8 cellular contexts compared by ENCODE assay signal in the genomic region with DNA sequence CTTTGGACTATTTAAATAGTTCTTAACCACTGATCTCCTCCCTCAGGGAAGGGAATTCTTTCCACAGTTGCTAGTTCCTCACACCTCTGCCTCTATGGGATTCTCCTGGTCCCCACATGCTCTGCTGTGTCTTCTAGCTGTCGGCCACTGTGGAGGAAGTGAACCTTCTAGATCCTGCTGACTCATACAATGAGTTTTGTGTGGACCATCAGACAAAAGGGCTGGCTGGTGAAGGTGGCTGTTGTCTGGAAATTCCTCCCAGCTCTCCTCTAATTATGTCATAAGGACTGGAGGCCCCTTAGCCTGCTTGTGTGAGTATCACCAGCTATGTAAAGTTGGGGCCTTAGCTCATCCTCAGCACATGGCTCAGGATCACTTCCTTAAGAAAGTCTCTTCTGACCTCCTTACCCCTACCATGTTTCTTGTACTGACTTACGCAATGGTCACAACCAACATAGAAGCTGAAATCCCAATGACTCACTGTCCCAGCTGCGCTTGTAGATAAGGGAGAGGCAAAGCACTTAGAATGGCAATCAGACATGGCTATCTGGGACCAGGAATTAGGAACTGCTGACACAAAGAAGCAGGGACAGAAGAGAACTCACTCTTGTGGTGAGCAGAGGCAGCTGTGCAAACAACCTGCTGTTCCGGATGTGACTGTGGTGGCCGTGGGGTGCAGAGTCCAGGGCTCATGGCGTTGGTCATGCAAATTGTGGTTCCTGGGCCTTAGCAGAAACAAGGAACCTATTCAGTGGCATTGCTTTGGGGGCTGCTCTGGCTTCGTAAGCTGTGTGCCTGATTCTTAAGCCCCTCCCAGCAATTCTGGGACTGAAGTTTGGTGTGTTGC. TPM values are rescaled to one million over a fixed set of nuclear protein-coding genes. Genes with fewer than 3 reads are reported as not detected.
A peak's percentile ranks its signal among the peaks of the same experiment; 100 is the strongest.
DNase-seq lines count a peak whose midpoint lies in the region; ATAC-seq and TF ChIP-seq lines count a peak whose summit lies in the region.

No MANE protein-coding gene starts in this region.

- H3K4me3 Mint-ChIP-seq in nephron progenitor cell = no peak overlapping the region

- H3K36me3 ChIP-seq in SJCRH30 (no peaks in the 10 kb centered on the region), fibroblast of lung (ENCODE audit: control insufficient read depth, insufficient read depth, low read length) (no peaks in the 10 kb centered on the region)

- no peaks in the 10 kb centered on the region for H3K27me3 Mint-ChIP-seq in nephron progenitor cell (ENCODE audit: low read depth, poor library complexity)

- H3K9me3 ChIP-seq in SJCRH30 (replicated peaks) (peaks cover 3% of the 10 kb centered on the region; the same call in 1 of the 2 replicates), fibroblast of lung (ENCODE audit: control insufficient read depth, insufficient read depth, low read depth, low read length) (no peaks in the 10 kb centered on the region)

- H3K4me1 ChIP-seq in SJCRH30 (peaks cover 46% of the 10 kb centered on the region), fibroblast of lung (ENCODE audit: control insufficient read depth, extremely low read depth, insufficient read depth, low read length) (peaks cover 15% of the 10 kb centered on the region)

- TF ChIP-seq CTCF in fibroblast of lung (conservative IDR thresholded peaks at IDR 0.05 in 1 of 2, IDR thresholded peaks at IDR 0.05 in 1 of 2; ENCODE audit: low read depth in 1 of 2, low read length in 2 of 2) (no peak), nephron progenitor cell (IDR thresholded peaks at IDR 0.05) (no peak)

- no peak overlapping the region for H2AFZ ChIP-seq in fibroblast of lung (ENCODE audit: low read length)

- H3K36me3 Mint-ChIP-seq in nephron progenitor cell (ENCODE audit: low read depth) = no peaks in the 10 kb centered on the region

- H3K27me3 ChIP-seq in SJCRH30 = no peaks in the 10 kb centered on the region
- H3K27me3 ChIP-seq in fibroblast of lung (ENCODE audit: control insufficient read depth, insufficient read depth, low read length) = no peaks in the 10 kb centered on the region

- peaks cover 14% of the 10 kb centered on the region for H3K4me1 Mint-ChIP-seq in nephron progenitor cell

- H3K27ac Mint-ChIP-seq in nephron progenitor cell = peak overlapping the region; percentile 40

- peak; percentile 65 for DNase-seq in HuH-7 (ENCODE audit: low spot score)
- DNase-seq in SJCRH30 = peak; percentile 99 to 100
- peak; percentile 98 to 99 for DNase-seq in fibroblast of lung (ENCODE audit: low read depth in 2 of 2)
- peak; percentile 7 for DNase-seq in nephron progenitor cell
- no peak for DNase-seq in iPS-NIHi11 (ENCODE audit: low spot score)
- no peak for DNase-seq in dedifferentiated amniotic fluid mesenchymal stem cell (ENCODE audit: extremely low spot score)

- no peak overlapping the region for H3K4me3 ChIP-seq in SJCRH30
- no peak overlapping the region for H3K4me3 ChIP-seq in fibroblast of lung (replicated peaks in 1 of 4; ENCODE audit: control extremely low read depth in 1 of 4, insufficient read depth in 1 of 4, low read depth in 3 of 4, low read length in 4 of 4)

- no peaks in the 10 kb centered on the region for H3K79me2 ChIP-seq in fibroblast of lung (ENCODE audit: control insufficient read depth, insufficient read depth, low read length)

- no peaks in the 10 kb centered on the region for H4K20me1 ChIP-seq in fibroblast of lung (ENCODE audit: control insufficient read depth, extremely low read depth, insufficient read depth, low read length)

- H3K4me2 ChIP-seq in fibroblast of lung (ENCODE audit: extremely low read depth, insufficient read depth, low read length) = peak overlapping the region; percentile 40

- peak; percentile 77 for ATAC-seq in GM21717 (IDR thresholded peaks at IDR 0.05; ENCODE audit: unreplicated experiment)

- no peak overlapping the region for H3K9ac ChIP-seq in fibroblast of lung (ENCODE audit: insufficient read depth, low read length)

- H3K27ac ChIP-seq in SJCRH30 (peak overlapping the region; percentile 99), fibroblast of lung (ENCODE audit: insufficient read depth, low read length) (peak overlapping the region; percentile 55)

- peak; percentile 56 for TF ChIP-seq POLR2A in GM10847 (IDR thresholded peaks at IDR 0.05; ENCODE audit: extremely low read depth, insufficient read length)

- H3K9me3 Mint-ChIP-seq in nephron progenitor cell = no peaks in the 10 kb centered on the region

RNA-seq across cellular contexts. Expression of a gene that starts 2.5 kb away (rescaled TPM):
- total RNA-seq in SJCRH30 (2014; rRNA removed; shearing (Covaris generic)) = 0.08 TPM in 2 replicates
- total RNA-seq in fibroblast of lung = 0.26 and 0.33 TPM in 2 replicates
- polyA plus RNA-seq in fibroblast of lung = under 0.01 and 0.01 TPM in 2 replicates
- not detected in 2 replicates for polyA plus RNA-seq in fibroblast of lung (2012)
- not detected in 2 replicates for polyA minus RNA-seq in fibroblast of lung (ENCODE audit: low replicate concordance)

Comparison
In these comparisons a context has a peak if more than half of its experiments do, and no peak if none do; other contexts are left out.
1. DNase-seq: peak in HuH-7 (single experiment), SJCRH30 (2 of 2), fibroblast of lung (2 of 2) and nephron progenitor cell (single experiment); none in iPS-NIHi11 (single experiment) and dedifferentiated amniotic fluid mesenchymal stem cell (single experiment).